Comparison of ENCODE assay signal across 1 cellular context in the genomic region with DNA sequence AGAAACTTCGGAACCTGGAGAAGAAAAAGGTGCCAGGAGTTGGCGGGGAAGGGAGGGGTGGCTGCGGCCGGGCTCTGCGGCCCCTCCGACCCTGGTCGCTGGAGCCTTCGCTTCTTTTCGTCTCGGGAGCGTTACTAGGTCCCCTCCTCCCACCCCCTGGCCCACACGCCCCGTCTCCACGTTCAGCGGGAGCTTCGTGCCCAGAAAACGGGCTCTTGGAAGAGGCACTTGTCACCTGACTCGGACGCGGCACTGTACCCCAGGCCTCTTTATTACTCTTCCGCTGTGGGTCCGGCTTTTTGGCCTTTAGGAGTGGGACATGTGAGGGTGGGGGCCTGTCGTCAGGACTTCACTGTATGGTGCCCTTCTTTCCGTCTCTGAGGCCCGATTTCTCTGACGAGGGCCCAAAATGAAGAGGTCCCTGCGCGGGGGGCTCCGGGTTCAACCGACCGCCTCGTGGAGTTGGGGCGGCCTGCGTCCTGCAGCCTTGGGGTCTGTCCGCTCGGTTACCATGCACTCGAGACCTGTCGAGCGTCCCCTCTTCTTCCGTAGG.
TF ChIP-seq lines count a peak whose summit lies in the region.

No MANE protein-coding gene starts in this region.

TF ChIP-seq in HepG2, 621 proteins besides CTCF, POLR2A, EP300 and RAD21 (continued from another document):
- TF ChIP-seq, protein P1, sequence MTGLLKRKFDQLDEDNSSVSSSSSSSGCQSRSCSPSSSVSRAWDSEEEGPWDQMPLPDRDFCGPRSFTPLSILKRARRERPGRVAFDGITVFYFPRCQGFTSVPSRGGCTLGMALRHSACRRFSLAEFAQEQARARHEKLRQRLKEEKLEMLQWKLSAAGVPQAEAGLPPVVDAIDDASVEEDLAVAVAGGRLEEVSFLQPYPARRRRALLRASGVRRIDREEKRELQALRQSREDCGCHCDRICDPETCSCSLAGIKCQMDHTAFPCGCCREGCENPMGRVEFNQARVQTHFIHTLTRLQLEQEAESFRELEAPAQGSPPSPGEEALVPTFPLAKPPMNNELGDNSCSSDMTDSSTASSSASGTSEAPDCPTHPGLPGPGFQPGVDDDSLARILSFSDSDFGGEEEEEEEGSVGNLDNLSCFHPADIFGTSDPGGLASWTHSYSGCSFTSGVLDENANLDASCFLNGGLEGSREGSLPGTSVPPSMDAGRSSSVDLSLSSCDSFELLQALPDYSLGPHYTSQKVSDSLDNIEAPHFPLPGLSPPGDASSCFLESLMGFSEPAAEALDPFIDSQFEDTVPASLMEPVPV (CRISPR knock-in tag; IDR thresholded peaks at IDR 0.05): peak; percentile 78; the same call in 1 of the 2 replicates
- no peak for TF ChIP-seq ZMYM2 (CRISPR knock-in tag; IDR thresholded peaks at IDR 0.05)
- peak; percentile 67 for TF ChIP-seq ASH2L (IDR thresholded peaks at IDR 0.05; ENCODE audit: insufficient read length, low read depth, low read length)
- TF ChIP-seq NFE2 (CRISPR knock-in tag; IDR thresholded peaks at IDR 0.05): no peak
- TF ChIP-seq TBX2 (CRISPR knock-in tag; IDR thresholded peaks at IDR 0.05; ENCODE audit: borderline replicate concordance): no peak; the same call in 1 of the 2 replicates
- peak; percentile 9; the same call in 1 of the 2 replicates for TF ChIP-seq UBTF (CRISPR knock-in tag; IDR thresholded peaks at IDR 0.05)
- TF ChIP-seq BORCS8-MEF2B (CRISPR knock-in tag; IDR thresholded peaks at IDR 0.05): 0 out of 2 replicates have a peak, but pooled peaks have one; percentile 9
- no peak for TF ChIP-seq HDAC6 (IDR thresholded peaks at IDR 0.05; ENCODE audit: low read depth, low read length)
- TF ChIP-seq TMF1 (CRISPR knock-in tag; IDR thresholded peaks at IDR 0.05; ENCODE audit: low read depth): peak; percentile 37; the same call in 1 of the 2 replicates
- TF ChIP-seq KLF13 (CRISPR knock-in tag; IDR thresholded peaks at IDR 0.05): peak; percentile 4; the same call in 1 of the 2 replicates
- TF ChIP-seq HDAC1 (CRISPR knock-in tag; IDR thresholded peaks at IDR 0.05): 0 out of 2 replicates have a peak, but pooled peaks have one; percentile 9
- TF ChIP-seq POLR2G (IDR thresholded peaks at IDR 0.05; ENCODE audit: low read depth, low read length): 0 out of 2 replicates have a peak, but pooled peaks have one; percentile 1
- no peak for TF ChIP-seq ZNF337 (CRISPR knock-in tag; IDR thresholded peaks at IDR 0.05; ENCODE audit: borderline replicate concordance, low read depth)
- peak; percentile 7; the same call in 1 of the 2 replicates for TF ChIP-seq PHF8 (CRISPR knock-in tag; IDR thresholded peaks at IDR 0.05)
- 0 out of 2 replicates have a peak, but pooled peaks have one; percentile 29 for TF ChIP-seq DNMT3B (CRISPR knock-in tag; conservative IDR thresholded peaks at IDR 0.05)
- TF ChIP-seq ZNF563 (CRISPR knock-in tag; IDR thresholded peaks at IDR 0.05): 0 out of 2 replicates have a peak, but pooled peaks have one; percentile 5
- no peak for TF ChIP-seq NR2F6 (IDR thresholded peaks at IDR 0.05)
- TF ChIP-seq NR2F6 (CRISPR knock-in tag; IDR thresholded peaks at IDR 0.05): no peak
- 0 out of 2 replicates have a peak, but pooled peaks have one; percentile 45 for TF ChIP-seq MAF1 (CRISPR knock-in tag; IDR thresholded peaks at IDR 0.05; ENCODE audit: borderline replicate concordance)
- peak; percentile 2; the same call in 1 of the 2 replicates for TF ChIP-seq ZNF709 (CRISPR knock-in tag; IDR thresholded peaks at IDR 0.05)
- TF ChIP-seq ZNF431 (CRISPR knock-in tag; IDR thresholded peaks at IDR 0.05; ENCODE audit: borderline replicate concordance, low read depth): no peak
- TF ChIP-seq ZNF451 (CRISPR knock-in tag; IDR thresholded peaks at IDR 0.05): 0 out of 2 replicates have a peak, but pooled peaks have one; percentile 9
- no peak for TF ChIP-seq PRDM15 (CRISPR knock-in tag; IDR thresholded peaks at IDR 0.05)
- TF ChIP-seq ZNF558 (CRISPR knock-in tag; IDR thresholded peaks at IDR 0.05; ENCODE audit: borderline replicate concordance): no peak
- TF ChIP-seq EEA1 (CRISPR knock-in tag; IDR thresholded peaks at IDR 0.05; ENCODE audit: borderline replicate concordance): 0 out of 2 replicates have a peak, but pooled peaks have one; percentile 5
- peak; percentile 32; the same call in 1 of the 2 replicates for TF ChIP-seq ZNF784 (CRISPR knock-in tag; IDR thresholded peaks at IDR 0.05; ENCODE audit: borderline replicate concordance)
- no peak for TF ChIP-seq FOXJ3 (CRISPR knock-in tag; IDR thresholded peaks at IDR 0.05; ENCODE audit: borderline replicate concordance)
- 0 out of 2 replicates have a peak, but pooled peaks have one; percentile 60 for TF ChIP-seq ARID2 (CRISPR knock-in tag; IDR thresholded peaks at IDR 0.05; ENCODE audit: borderline replicate concordance)
- TF ChIP-seq ZNF30 (CRISPR knock-in tag; IDR thresholded peaks at IDR 0.05): peak; percentile 78; the same call in 1 of the 2 replicates
- peak; percentile 4 for TF ChIP-seq DMAP1 (CRISPR knock-in tag; IDR thresholded peaks at IDR 0.05)
- TF ChIP-seq TOPORS (CRISPR knock-in tag; IDR thresholded peaks at IDR 0.05): no peak
- TF ChIP-seq, protein P2, sequence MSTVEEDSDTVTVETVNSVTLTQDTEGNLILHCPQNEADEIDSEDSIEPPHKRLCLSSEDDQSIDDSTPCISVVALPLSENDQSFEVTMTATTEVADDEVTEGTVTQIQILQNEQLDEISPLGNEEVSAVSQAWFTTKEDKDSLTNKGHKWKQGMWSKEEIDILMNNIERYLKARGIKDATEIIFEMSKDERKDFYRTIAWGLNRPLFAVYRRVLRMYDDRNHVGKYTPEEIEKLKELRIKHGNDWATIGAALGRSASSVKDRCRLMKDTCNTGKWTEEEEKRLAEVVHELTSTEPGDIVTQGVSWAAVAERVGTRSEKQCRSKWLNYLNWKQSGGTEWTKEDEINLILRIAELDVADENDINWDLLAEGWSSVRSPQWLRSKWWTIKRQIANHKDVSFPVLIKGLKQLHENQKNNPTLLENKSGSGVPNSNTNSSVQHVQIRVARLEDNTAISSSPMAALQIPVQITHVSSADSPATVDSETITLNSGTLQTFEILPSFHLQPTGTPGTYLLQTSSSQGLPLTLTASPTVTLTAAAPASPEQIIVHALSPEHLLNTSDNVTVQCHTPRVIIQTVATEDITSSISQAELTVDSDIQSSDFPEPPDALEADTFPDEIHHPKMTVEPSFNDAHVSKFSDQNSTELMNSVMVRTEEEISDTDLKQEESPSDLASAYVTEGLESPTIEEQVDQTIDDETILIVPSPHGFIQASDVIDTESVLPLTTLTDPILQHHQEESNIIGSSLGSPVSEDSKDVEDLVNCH (CRISPR knock-in tag; IDR thresholded peaks at IDR 0.05): no peak
- no peak for TF ChIP-seq GTF2F1 (IDR thresholded peaks at IDR 0.05; ENCODE audit: low read length)
- TF ChIP-seq MAFG (CRISPR knock-in tag; IDR thresholded peaks at IDR 0.05): no peak
- peak; percentile 22; the same call in 1 of the 2 replicates for TF ChIP-seq ZNF224 (CRISPR knock-in tag; IDR thresholded peaks at IDR 0.05)
- 0 out of 2 replicates have a peak, but pooled peaks have one; percentile 33 for TF ChIP-seq KLF12 (CRISPR knock-in tag; IDR thresholded peaks at IDR 0.05; ENCODE audit: borderline replicate concordance)
- 0 out of 2 replicates have a peak, but pooled peaks have one; percentile 43 for TF ChIP-seq ZNF800 (CRISPR knock-in tag; IDR thresholded peaks at IDR 0.05)
- TF ChIP-seq, protein P3, sequence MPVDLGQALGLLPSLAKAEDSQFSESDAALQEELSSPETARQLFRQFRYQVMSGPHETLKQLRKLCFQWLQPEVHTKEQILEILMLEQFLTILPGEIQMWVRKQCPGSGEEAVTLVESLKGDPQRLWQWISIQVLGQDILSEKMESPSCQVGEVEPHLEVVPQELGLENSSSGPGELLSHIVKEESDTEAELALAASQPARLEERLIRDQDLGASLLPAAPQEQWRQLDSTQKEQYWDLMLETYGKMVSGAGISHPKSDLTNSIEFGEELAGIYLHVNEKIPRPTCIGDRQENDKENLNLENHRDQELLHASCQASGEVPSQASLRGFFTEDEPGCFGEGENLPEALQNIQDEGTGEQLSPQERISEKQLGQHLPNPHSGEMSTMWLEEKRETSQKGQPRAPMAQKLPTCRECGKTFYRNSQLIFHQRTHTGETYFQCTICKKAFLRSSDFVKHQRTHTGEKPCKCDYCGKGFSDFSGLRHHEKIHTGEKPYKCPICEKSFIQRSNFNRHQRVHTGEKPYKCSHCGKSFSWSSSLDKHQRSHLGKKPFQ (CRISPR knock-in tag; IDR thresholded peaks at IDR 0.05; ENCODE audit: insufficient replicate concordance): peak; percentile 54
